ENCODE assay signal across 9 cellular contexts in the genomic region with DNA sequence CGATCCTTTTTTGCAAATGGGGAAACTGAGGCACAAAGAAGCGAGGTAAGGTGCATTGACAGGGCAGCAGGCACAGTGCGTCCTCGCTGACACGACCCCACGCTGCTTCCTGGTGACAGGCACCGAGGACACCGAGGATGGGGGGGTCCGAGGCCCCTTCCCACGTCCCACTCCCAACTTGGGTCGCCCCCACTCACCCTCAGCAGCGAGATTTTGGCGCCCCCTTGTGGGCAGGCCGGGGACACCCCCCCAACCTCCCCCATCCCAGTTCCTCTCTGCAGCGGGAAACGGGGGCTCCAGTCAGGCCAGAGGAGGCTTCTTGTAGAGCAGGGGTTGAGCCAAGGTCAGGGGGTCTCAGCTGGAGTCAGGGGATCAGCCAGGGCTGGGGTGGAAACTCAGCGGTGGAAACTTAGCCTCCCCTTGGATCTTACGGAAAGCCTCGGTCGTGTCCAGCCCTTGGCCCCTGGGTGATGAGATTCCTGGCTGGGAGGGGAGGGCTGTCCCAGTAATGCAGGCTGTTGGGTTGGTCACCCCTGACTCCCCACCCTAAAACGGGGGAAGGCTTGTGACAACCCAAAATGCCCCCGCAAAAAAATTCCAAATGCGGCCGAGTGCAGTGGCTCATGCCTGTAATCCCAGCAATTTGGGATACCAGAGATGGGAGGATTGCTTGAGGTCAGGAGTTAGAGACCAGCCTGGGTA. TPM values are rescaled to one million over a fixed set of nuclear protein-coding genes. Genes with fewer than 3 reads are reported as not detected.
DNase-seq lines count a peak whose midpoint lies in the region; ATAC-seq, FAIRE-seq and TF ChIP-seq lines count a peak whose summit lies in the region.
"Had no signal": no experiment of that assay in that cellular context is flagged by ENCODE, and none has a peak within 500 bp of the region (broad histone marks: within the 10 kb centered on the region; RNA-seq: fewer than 3 reads in every experiment).

No MANE protein-coding gene starts in this region.

- TF ChIP-seq CTCF in right atrium auricular region (IDR thresholded peaks at IDR 0.05): peak; percentile 84 to 96

- H3K9me3 ChIP-seq in right atrium auricular region: no peaks in the 10 kb centered on the region

- H3K4me3 ChIP-seq in right atrium auricular region: no peak overlapping the region

- ATAC-seq in GM18861 (IDR thresholded peaks at IDR 0.05; ENCODE audit: unreplicated experiment): no peak

- FAIRE-seq in GM19239 (lab: Jason Lieb, UNC): no peak

- TF ChIP-seq RAD21 in Ishikawa (IDR thresholded peaks at IDR 0.05; ENCODE audit: low read depth): peak; percentile 85

- no peak overlapping the region for H3K27ac ChIP-seq in right atrium auricular region

- H3K27me3 ChIP-seq in right atrium auricular region: no peaks in the 10 kb centered on the region

- H3K4me1 ChIP-seq in right atrium auricular region: peaks cover 0 to 26% of the 10 kb centered on the region in 2 donors

- DNase-seq in AG08395 (ENCODE audit: low spot score): peak; percentile 54
- DNase-seq in activated T-helper 1 cell treated with anti-CD3 and anti-CD28 coated beads, Interleukin-2, amount 50 U/mL, for 16 hours (ENCODE audit: low read depth in 1 of 2, low spot score in 1 of 2): peak; percentile 17 to 26
- no peak for DNase-seq in right atrium auricular region (ENCODE audit: low spot score)
- peak; percentile 47 for DNase-seq in stimulated activated CD4-positive, alpha-beta T cell treated with anti-CD3 and anti-CD28 coated beads, Interleukin-4, amount 100 ng/mL, for 1 hour
- DNase-seq in GM19239 (ENCODE audit: insufficient read length, low spot score): no peak
- no peak for DNase-seq in EL

- no peaks in the 10 kb centered on the region for H3K36me3 ChIP-seq in right atrium auricular region

- no peak for TF ChIP-seq EP300 in Ishikawa (IDR thresholded peaks at IDR 0.05; ENCODE audit: borderline replicate concordance)

TF ChIP-seq in Ishikawa, 13 proteins besides CTCF, POLR2A, EP300 and RAD21:
- TF ChIP-seq, protein P1, sequence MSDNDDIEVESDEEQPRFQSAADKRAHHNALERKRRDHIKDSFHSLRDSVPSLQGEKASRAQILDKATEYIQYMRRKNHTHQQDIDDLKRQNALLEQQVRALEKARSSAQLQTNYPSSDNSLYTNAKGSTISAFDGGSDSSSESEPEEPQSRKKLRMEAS (IDR thresholded peaks at IDR 0.05): no peak
- TF ChIP-seq TCF12 (IDR thresholded peaks at IDR 0.05; ENCODE audit: low read depth) (no peak), ZBTB7A (IDR thresholded peaks at IDR 0.05; ENCODE audit: low read depth) (peak; percentile 91)

RNA-seq across cellular contexts. Expression of a gene that starts 8.2 kb away (rescaled TPM):
- total RNA-seq in right atrium auricular region: not detected
- total RNA-seq: skeletal muscle tissue had no signal

RNA-seq across cellular contexts. Expression of a gene that starts 11.1 kb away (rescaled TPM):
- total RNA-seq in right atrium auricular region: not detected
- total RNA-seq: skeletal muscle tissue had no signal

RNA-seq across cellular contexts. Expression of a gene that starts 28.4 kb away (rescaled TPM):
- total RNA-seq in right atrium auricular region: 10 to 100 TPM; 14.1 to 18.4 TPM

RNA-seq across cellular contexts. Expression of a gene that starts 34.0 kb away (rescaled TPM):
- total RNA-seq in right atrium auricular region: 10 to 100 TPM; 20.6 to 21.7 TPM

Comparison
In these comparisons a context has a peak if more than half of its experiments do, and no peak if none do; other contexts are left out.
1. DNase-seq: peak in AG08395 (single experiment), activated T-helper 1 cell treated with anti-CD3 and anti-CD28 coated beads, Interleukin-2, amount 50 U/mL, for 16 hours (2 of 2) and stimulated activated CD4-positive, alpha-beta T cell treated with anti-CD3 and anti-CD28 coated beads, Interleukin-4, amount 100 ng/mL, for 1 hour (single experiment); none in right atrium auricular region (single experiment), GM19239 (single experiment) and EL (single experiment).